Comparison of ENCODE assay signal across 2 cellular contexts in the genomic region with DNA sequence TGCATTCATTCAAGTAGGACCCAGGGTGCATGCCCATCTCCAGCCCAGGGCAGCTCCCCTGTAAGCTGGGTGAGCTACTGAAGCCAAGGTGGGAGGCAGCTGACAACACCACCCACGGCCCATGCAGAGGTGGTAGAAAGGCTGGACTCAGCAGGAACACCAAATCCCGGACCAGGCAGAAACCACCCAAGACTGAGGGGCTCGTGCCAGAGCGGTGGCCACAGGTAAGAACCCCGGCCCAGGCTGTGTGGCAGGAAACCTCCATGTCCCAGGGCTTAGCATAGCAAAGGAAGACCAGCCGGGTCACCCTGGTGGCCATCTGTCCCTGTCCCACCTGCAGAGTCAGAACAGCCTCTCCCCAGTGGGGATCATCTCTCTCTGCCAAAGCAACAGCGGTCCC. TPM values are rescaled to one million over a fixed set of nuclear protein-coding genes. Genes with fewer than 3 reads are reported as not detected.
"Had no signal": no experiment of that assay in that cellular context is flagged by ENCODE, and none has a peak within 500 bp of the region (broad histone marks: within the 10 kb centered on the region; RNA-seq: fewer than 3 reads in every experiment).

No MANE protein-coding gene starts in this region.

RNA-seq across cellular contexts. Expression of a gene that starts 11.9 kb away (rescaled TPM):
- total RNA-seq: natural killer cell had no signal
- polyA plus RNA-seq: naive thymus-derived CD4-positive, alpha-beta T cell had no signal
